In the genomic region with DNA sequence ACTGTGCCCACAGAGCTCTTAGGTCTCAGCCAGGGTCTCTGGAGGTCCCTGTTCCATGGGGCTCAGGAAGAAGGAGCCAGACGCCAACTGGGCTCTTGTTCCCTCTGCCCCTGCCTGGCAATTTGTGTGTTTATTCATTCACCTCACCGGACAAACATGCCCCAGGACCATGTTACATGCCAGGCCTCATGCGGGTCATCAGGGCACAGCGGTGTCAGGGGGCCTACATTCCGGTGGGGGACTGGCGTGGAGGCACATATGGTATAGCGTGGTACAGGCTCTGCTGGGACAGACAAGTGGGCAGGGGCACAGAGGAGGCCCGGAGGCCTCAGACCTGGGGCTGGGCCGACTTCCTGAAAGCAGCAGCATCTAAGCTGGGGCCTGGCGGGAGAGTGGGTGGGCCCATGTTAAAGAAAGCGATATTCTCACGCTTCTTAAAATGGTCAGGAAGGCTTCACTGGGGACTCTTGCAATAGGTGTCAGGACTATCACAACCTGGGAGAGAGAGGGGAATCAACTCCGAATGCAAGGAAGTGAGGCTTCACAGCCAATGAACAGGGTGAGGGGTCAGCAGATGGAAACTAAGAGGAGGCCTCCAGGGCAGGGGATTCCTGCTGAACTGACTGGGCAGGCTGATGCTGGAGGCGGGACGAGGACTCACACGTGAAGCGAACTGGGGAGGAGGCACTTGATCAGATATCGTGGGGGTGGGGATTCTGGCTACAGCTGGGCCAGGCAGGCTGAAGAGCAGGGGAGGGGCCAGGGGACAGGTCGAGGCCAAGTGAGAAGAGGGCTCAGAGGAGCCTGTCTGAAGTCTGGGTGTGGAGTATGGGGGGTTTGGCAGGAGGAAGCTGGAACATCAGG, we compare ENCODE assay signal across 13 cellular contexts. TPM values are rescaled to one million over a fixed set of nuclear protein-coding genes. Genes with fewer than 3 reads are reported as not detected.
DNase-seq lines count a peak whose midpoint lies in the region; FAIRE-seq and TF ChIP-seq lines count a peak whose summit lies in the region.
"Had no signal": no experiment of that assay in that cellular context is flagged by ENCODE, and none has a peak within 500 bp of the region (broad histone marks: within the 10 kb centered on the region; RNA-seq: fewer than 3 reads in every experiment).

No MANE protein-coding gene starts in this region.

- no peaks in the 10 kb centered on the region for H3K9me3 ChIP-seq in esophagus muscularis mucosa
- H3K9me3 ChIP-seq: vagina had no signal

- WGBS in esophagus muscularis mucosa: 69% methylated on average over 15 of the region's 19 CpGs

- H3K4me1 Mint-ChIP-seq in osteocyte (ENCODE audit: unreplicated experiment): peaks cover 37% of the 10 kb centered on the region
- H3K4me1 Mint-ChIP-seq: CD8-positive, alpha-beta memory T cell had no signal

- H3K36me3 Mint-ChIP-seq in osteocyte (ENCODE audit: unreplicated experiment): no peaks in the 10 kb centered on the region
- H3K36me3 Mint-ChIP-seq: CD8-positive, alpha-beta memory T cell had no signal

- TF ChIP-seq POLR2A in esophagus muscularis mucosa (IDR thresholded peaks at IDR 0.05; ENCODE audit: low read depth): no peak

- no peak for TF ChIP-seq CTCF in esophagus muscularis mucosa (IDR thresholded peaks at IDR 0.05)
- TF ChIP-seq CTCF in osteocyte (IDR thresholded peaks at IDR 0.05): no peak
- TF ChIP-seq CTCF in GM13976 (IDR thresholded peaks at IDR 0.05; ENCODE audit: borderline replicate concordance, control extremely low read depth, extremely low read depth, insufficient read depth, missing control alignments): no peak

- in situ Hi-C loops in GM13976 (cut with MboI; ENCODE audit: low sequenced_read_pairs, unreplicated experiment): no loop called here

- TF ChIP-seq EP300 in esophagus muscularis mucosa (IDR thresholded peaks at IDR 0.05): no peak

- H3K4me3 ChIP-seq in H7 (ENCODE audit: insufficient read depth, low read depth, low read length) (no peak overlapping the region), esophagus muscularis mucosa (no peak overlapping the region)
- H3K4me3 ChIP-seq: skin epidermis, vagina had no signal

- no peaks in the 10 kb centered on the region for H3K9me3 Mint-ChIP-seq in osteocyte (ENCODE audit: unreplicated experiment)
- H3K9me3 Mint-ChIP-seq: CD8-positive, alpha-beta memory T cell had no signal

- no peak for FAIRE-seq in urothelium cell line (lab: Jason Lieb, UNC)

- DNase-seq in H7 (peak; percentile 82), NCI-H69 (lab: John Stamatoyannopoulos, UW) (peak; percentile 31), esophagus muscularis mucosa (ENCODE audit: extremely low spot score) (no peak), osteocyte (ENCODE audit: extremely low spot score, unreplicated experiment) (no peak), NCI-H446 treated with DMSO at 0.1 percent for 48 hours (lab: John Stamatoyannopoulos, UW) (no peak), urothelium cell line (ENCODE audit: low spot score) (no peak), GM13976 (ENCODE audit: low spot score) (no peak), activated gamma-delta T cell (lab: John Stamatoyannopoulos, UW) (no peak)
- DNase-seq: CD8-positive, alpha-beta memory T cell; effector CD8-positive, alpha-beta T cell; hypothalamus had no signal

- peak overlapping the region; percentile 62 to 96 (median 72) for H3K27ac ChIP-seq in esophagus muscularis mucosa (replicated peaks in 1 of 4)
- H3K27ac ChIP-seq: vagina had no signal

- H3K27me3 Mint-ChIP-seq in osteocyte (ENCODE audit: unreplicated experiment): no peaks in the 10 kb centered on the region

- H3K4me1 ChIP-seq in esophagus muscularis mucosa: peaks cover under 1 to 87% (median 72%) of the 10 kb centered on the region in 4 donors

- H3K36me3 ChIP-seq in H7 (replicated peaks; ENCODE audit: control insufficient read depth, insufficient read depth, low read length) (peaks cover 4% of the 10 kb centered on the region), esophagus muscularis mucosa (peaks cover 0 to 18% (median 11%) of the 10 kb centered on the region in 4 donors)
- H3K36me3 ChIP-seq: vagina had no signal

- no peak overlapping the region for H3K4me3 Mint-ChIP-seq in osteocyte (ENCODE audit: unreplicated experiment)
- H3K4me3 Mint-ChIP-seq: CD8-positive, alpha-beta memory T cell had no signal

- H3K27ac Mint-ChIP-seq in osteocyte (ENCODE audit: unreplicated experiment): peak overlapping the region; percentile 78

- H3K27me3 ChIP-seq in H7 (ENCODE audit: control insufficient read depth, insufficient read depth, low read length) (no peaks in the 10 kb centered on the region), esophagus muscularis mucosa (no peaks in the 10 kb centered on the region)
- H3K27me3 ChIP-seq: vagina had no signal

- intact Hi-C loops in esophagus muscularis mucosa (cut with DNase I): no loop called here

RNA-seq across cellular contexts. Expression of a gene that starts 41.9 kb away (rescaled TPM):
- total RNA-seq in H7 (2014; rRNA removed; shearing (Covaris generic)): 24.6 and 28.3 TPM in 2 replicates
- 100 to 1,000 TPM; 100 to 206 (median 122) TPM for total RNA-seq in esophagus muscularis mucosa
- 37.7 and 43.9 TPM in 2 replicates for total RNA-seq in osteocyte

RNA-seq across cellular contexts. Expression of a gene that starts 51.4 kb away (rescaled TPM):
- total RNA-seq in H7 (2014; rRNA removed; shearing (Covaris generic)): 2.3 and 5.2 TPM in 2 replicates
- 10 to 100 TPM in 3 of 4 donors, 1 to 10 TPM in 1; 9.1 to 38.6 (median 12.5) TPM for total RNA-seq in esophagus muscularis mucosa
- 0.05 TPM in 2 replicates for total RNA-seq in osteocyte
- total RNA-seq: CD8-positive, alpha-beta memory T cell had no signal

Comparison
In these comparisons a context has a peak if more than half of its experiments do, and no peak if none do; other contexts are left out.
1. DNase-seq: peak in H7 (single experiment) and NCI-H69 (single experiment); none in esophagus muscularis mucosa (single experiment), osteocyte (single experiment), NCI-H446 treated with DMSO at 0.1 percent for 48 hours (single experiment), urothelium cell line (single experiment), GM13976 (single experiment) and activated gamma-delta T cell (single experiment).